31 cellular contexts compared by ENCODE assay signal in the genomic region with DNA sequence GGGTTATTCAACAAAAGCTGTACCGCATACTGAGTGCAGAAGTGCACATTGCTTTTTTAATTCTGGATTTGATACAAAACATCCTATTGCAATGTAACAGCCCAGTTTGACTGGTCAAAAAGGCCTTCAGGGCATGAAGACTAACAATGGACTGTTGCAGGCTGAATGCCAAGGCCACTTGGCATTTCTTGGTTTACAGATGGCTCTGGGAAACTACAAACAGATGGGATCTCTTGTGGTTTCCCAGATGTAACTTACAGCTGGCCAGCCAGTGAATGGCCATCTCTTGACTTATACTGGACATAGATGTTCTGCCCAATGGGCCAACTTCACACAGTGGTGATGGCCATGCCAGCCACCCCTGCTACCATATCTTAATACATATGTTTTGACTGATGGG. TPM values are rescaled to one million over a fixed set of nuclear protein-coding genes. Genes with fewer than 3 reads are reported as not detected.
A peak's percentile ranks its signal among the peaks of the same experiment; 100 is the strongest.
DNase-seq lines count a peak whose midpoint lies in the region; ATAC-seq and TF ChIP-seq lines count a peak whose summit lies in the region.
"Had no signal": no experiment of that assay in that cellular context is flagged by ENCODE, and none has a peak within 500 bp of the region (broad histone marks: within the 10 kb centered on the region; RNA-seq: fewer than 3 reads in every experiment).

No MANE protein-coding gene starts in this region.

- no peaks in the 10 kb centered on the region for H3K36me3 Mint-ChIP-seq in CD4-positive, alpha-beta memory T cell
- no peaks in the 10 kb centered on the region for H3K36me3 Mint-ChIP-seq in activated CD4-positive, alpha-beta T cell treated with anti-CD3 and anti-CD28 coated beads for 36 hours (ENCODE audit: low read depth)
- H3K36me3 Mint-ChIP-seq: CD14-positive monocyte, T-cell had no signal

- H3K36me3 ChIP-seq in CD4-positive, alpha-beta memory T cell (ENCODE audit: insufficient read depth, low read length) = no peaks in the 10 kb centered on the region
- no peaks in the 10 kb centered on the region for H3K36me3 ChIP-seq in transverse colon
- H3K36me3 ChIP-seq: breast epithelium, SJCRH30, thyroid gland had no signal

- no peak for TF ChIP-seq CTCF in transverse colon (IDR thresholded peaks at IDR 0.05)

- DNase-seq in Ammon's horn (ENCODE audit: low spot score) (peak; percentile 79), NCI-H69 (lab: John Stamatoyannopoulos, UW) (peak; percentile 28), foreskin melanocyte (peak; percentile 73), pons (ENCODE audit: low spot score) (peak; percentile 89), transverse colon (no peak)
- DNase-seq in CD4-positive, alpha-beta memory T cell = no peak
- no peak for DNase-seq in activated CD4-positive, alpha-beta T cell treated with anti-CD3 and anti-CD28 coated beads for 36 hours
- DNase-seq: ACHN; activated CD4-positive, alpha-beta memory T cell treated with anti-CD3 and anti-CD28 coated beads, Interleukin-2, amount 10 ng/mL, durations not matched to agents 7 days and 5 days; activated CD8-positive, alpha-beta memory T cell treated with anti-CD3 and anti-CD28 coated beads, Interleukin-2, amount 50 U/mL, for 48 hours; activated naive CD4-positive, alpha-beta T cell treated with anti-CD3 and anti-CD28 coated beads, Interleukin-2, amount 50 U/mL, for 16 hours; amniotic stem cell; effector memory CD4-positive, alpha-beta T cell; erythroblast; foreskin keratinocyte; GOT3; HFFc6; mesendoderm; NCI-H1048; NCI-H187; NCI-H526; psoas muscle; SJCRH30; stimulated activated naive CD8-positive, alpha-beta T cell treated with anti-CD3 and anti-CD28 coated beads, Interleukin-15, Interleukin-2, amounts not matched to agents 100 U/mL and 50 U/mL, for 24 hours; T-cell had no signal

- no peak overlapping the region for H3K4me3 ChIP-seq in CD4-positive, alpha-beta memory T cell (ENCODE audit: low read length in 2 of 2)
- H3K4me3 ChIP-seq in transverse colon = no peak overlapping the region
- H3K4me3 ChIP-seq: breast epithelium, hepatocyte, psoas muscle, SJCRH30, thyroid gland had no signal

- H3K9me3 Mint-ChIP-seq in CD4-positive, alpha-beta memory T cell = peaks cover 0 to 8% (median 2%) of the 10 kb centered on the region in 8 donors
- no peaks in the 10 kb centered on the region for H3K9me3 Mint-ChIP-seq in activated CD4-positive, alpha-beta T cell treated with anti-CD3 and anti-CD28 coated beads for 36 hours (ENCODE audit: low read depth)
- H3K9me3 Mint-ChIP-seq: activated CD4-positive, alpha-beta memory T cell treated with anti-CD3 and anti-CD28 coated beads, Interleukin-2, amount 10 ng/mL, durations not matched to agents 7 days and 5 days; HFFc6 had no signal

- H3K4me1 ChIP-seq in CD4-positive, alpha-beta memory T cell (ENCODE audit: insufficient read depth, low read length) = no peaks in the 10 kb centered on the region
- no peaks in the 10 kb centered on the region for H3K4me1 ChIP-seq in transverse colon
- H3K4me1 ChIP-seq: foreskin keratinocyte, psoas muscle, SJCRH30, thyroid gland had no signal

- no peak for ATAC-seq in activated CD4-positive, alpha-beta T cell treated with anti-CD3 and anti-CD28 coated beads for 36 hours
- ATAC-seq: foreskin keratinocyte; left lobe of liver; psoas muscle; stimulated activated naive CD8-positive, alpha-beta T cell treated with anti-CD3 and anti-CD28 coated beads, Interleukin-15, Interleukin-2, amounts not matched to agents 100 U/mL and 50 U/mL, for 24 hours; T-cell had no signal

- no peak overlapping the region for H3K27ac ChIP-seq in CD4-positive, alpha-beta memory T cell (ENCODE audit: low read depth, low read length)
- H3K27ac ChIP-seq in transverse colon = no peak overlapping the region
- H3K27ac ChIP-seq: breast epithelium, foreskin keratinocyte, hepatocyte, psoas muscle, SJCRH30, thyroid gland had no signal

- no peaks in the 10 kb centered on the region for H3K9me3 ChIP-seq in CD4-positive, alpha-beta memory T cell (ENCODE audit: control insufficient read depth in 1 of 2, low read length in 2 of 2)
- no peaks in the 10 kb centered on the region for H3K9me3 ChIP-seq in transverse colon
- H3K9me3 ChIP-seq: breast epithelium, psoas muscle, thyroid gland had no signal

- no peak for TF ChIP-seq POLR2A in transverse colon (IDR thresholded peaks at IDR 0.05)

- no peak overlapping the region for H3K27ac Mint-ChIP-seq in CD4-positive, alpha-beta memory T cell
- no peak overlapping the region for H3K27ac Mint-ChIP-seq in activated CD4-positive, alpha-beta T cell treated with anti-CD3 and anti-CD28 coated beads for 36 hours
- H3K27ac Mint-ChIP-seq: activated CD4-positive, alpha-beta memory T cell treated with anti-CD3 and anti-CD28 coated beads, Interleukin-2, amount 10 ng/mL, durations not matched to agents 7 days and 5 days; CD14-positive monocyte; HFFc6; T-cell had no signal

- POLR2A ChIA-PET in CD4-positive, alpha-beta memory T cell (lab: Charles Lee; ENCODE audit: partially characterized antibody) = no interaction called here
- POLR2A ChIA-PET in activated CD4-positive, alpha-beta T cell treated with anti-CD3 and anti-CD28 coated beads for 36 hours (lab: Charles Lee) = no interaction called here

- peaks cover 5 to 26% of the 10 kb centered on the region in 2 donors for H3K27me3 Mint-ChIP-seq in CD4-positive, alpha-beta memory T cell
- peaks cover 1% of the 10 kb centered on the region for H3K27me3 Mint-ChIP-seq in activated CD4-positive, alpha-beta T cell treated with anti-CD3 and anti-CD28 coated beads for 36 hours

- TF ChIP-seq EP300 in transverse colon (IDR thresholded peaks at IDR 0.05; ENCODE audit: low read depth) = no peak

- intact Hi-C loops in CD4-positive, alpha-beta memory T cell (cut with micrococcal nuclease) = no loop called here
- intact Hi-C loops in activated CD4-positive, alpha-beta T cell treated with anti-CD3 and anti-CD28 coated beads for 36 hours (cut with DNase I, micrococcal nuclease) = no loop called here
- intact Hi-C loops in transverse colon (cut with DNase I; ENCODE audit: low total_unique reads) = no loop called here

- 93% methylated on average over 1 of the region's 1 CpG; no CpG with 5 or more reads in 1 of the 2 donors for WGBS in transverse colon (ENCODE audit: low coverage in 1 of 2), 2 donors

- no peak overlapping the region for H3K4me3 Mint-ChIP-seq in CD4-positive, alpha-beta memory T cell
- no peak overlapping the region for H3K4me3 Mint-ChIP-seq in activated CD4-positive, alpha-beta T cell treated with anti-CD3 and anti-CD28 coated beads for 36 hours
- H3K4me3 Mint-ChIP-seq: activated CD4-positive, alpha-beta memory T cell treated with anti-CD3 and anti-CD28 coated beads, Interleukin-2, amount 10 ng/mL, durations not matched to agents 7 days and 5 days; CD14-positive monocyte; HFFc6; T-cell had no signal

- H3K4me1 Mint-ChIP-seq in CD4-positive, alpha-beta memory T cell = no peaks in the 10 kb centered on the region
- no peaks in the 10 kb centered on the region for H3K4me1 Mint-ChIP-seq in activated CD4-positive, alpha-beta T cell treated with anti-CD3 and anti-CD28 coated beads for 36 hours
- H3K4me1 Mint-ChIP-seq: activated CD4-positive, alpha-beta memory T cell treated with anti-CD3 and anti-CD28 coated beads, Interleukin-2, amount 10 ng/mL, durations not matched to agents 7 days and 5 days; CD14-positive monocyte; T-cell had no signal

- in situ Hi-C loops in transverse colon (cut with MboI; ENCODE audit: low pct_ligation_motif_present in 1 of 4, low pct_unique_long_range_greater_than_20kb in 1 of 4, low sequenced_read_pairs in 3 of 4) = no loop called here

- CTCF ChIA-PET in CD4-positive, alpha-beta memory T cell (lab: Charles Lee; ENCODE audit: partially characterized antibody) = no interaction called here
- CTCF ChIA-PET in activated CD4-positive, alpha-beta T cell treated with anti-CD3 and anti-CD28 coated beads for 36 hours (lab: Charles Lee) = no interaction called here

- no peaks in the 10 kb centered on the region for H3K27me3 ChIP-seq in CD4-positive, alpha-beta memory T cell (ENCODE audit: insufficient read depth, low read length)
- no peaks in the 10 kb centered on the region for H3K27me3 ChIP-seq in transverse colon
- H3K27me3 ChIP-seq: breast epithelium, hepatocyte, SJCRH30, thyroid gland had no signal

RNA-seq across cellular contexts. Expression of gene UGT3A2, which starts 36.8 kb away (rescaled TPM):
- total RNA-seq in CD4-positive, alpha-beta memory T cell = not detected
- under 1 TPM in 1 of 2 donors, not detected in 1; 0.17 TPM for polyA plus RNA-seq in CD4-positive, alpha-beta memory T cell
- not detected for total RNA-seq in activated CD4-positive, alpha-beta T cell treated with anti-CD3 and anti-CD28 coated beads for 36 hours
- under 1 TPM in 1 of 4 donors, not detected in 3; 0.48 TPM for total RNA-seq in transverse colon
- total RNA-seq: breast epithelium, HFFc6, psoas muscle, SJCRH30, T-cell, thyroid gland had no signal
- polyA plus RNA-seq: CD14-positive monocyte, psoas muscle had no signal

RNA-seq across cellular contexts. Expression of gene UGT3A1, which starts 38.7 kb away (rescaled TPM):
- not detected for total RNA-seq in CD4-positive, alpha-beta memory T cell
- not detected for polyA plus RNA-seq in CD4-positive, alpha-beta memory T cell
- not detected for total RNA-seq in activated CD4-positive, alpha-beta T cell treated with anti-CD3 and anti-CD28 coated beads for 36 hours
- not detected for total RNA-seq in transverse colon
- total RNA-seq: activated CD4-positive, alpha-beta memory T cell treated with anti-CD3 and anti-CD28 coated beads, Interleukin-2, amount 10 ng/mL, durations not matched to agents 7 days and 5 days; breast epithelium; foreskin keratinocyte; HFFc6; LHCN-M2; T-cell; thyroid gland had no signal
- polyA plus RNA-seq: CD14-positive monocyte, foreskin keratinocyte had no signal

Comparison
In these comparisons a context has a peak if more than half of its experiments do, and no peak if none do; other contexts are left out.
1. DNase-seq: peak in Ammon's horn (single experiment), NCI-H69 (single experiment), foreskin melanocyte (single experiment) and pons (single experiment); none in CD4-positive, alpha-beta memory T cell (0 of 5), activated CD4-positive, alpha-beta T cell treated with anti-CD3 and anti-CD28 coated beads for 36 hours (single experiment) and transverse colon (single experiment).